Comparison of ENCODE assay signal across 17 cellular contexts in the genomic region with DNA sequence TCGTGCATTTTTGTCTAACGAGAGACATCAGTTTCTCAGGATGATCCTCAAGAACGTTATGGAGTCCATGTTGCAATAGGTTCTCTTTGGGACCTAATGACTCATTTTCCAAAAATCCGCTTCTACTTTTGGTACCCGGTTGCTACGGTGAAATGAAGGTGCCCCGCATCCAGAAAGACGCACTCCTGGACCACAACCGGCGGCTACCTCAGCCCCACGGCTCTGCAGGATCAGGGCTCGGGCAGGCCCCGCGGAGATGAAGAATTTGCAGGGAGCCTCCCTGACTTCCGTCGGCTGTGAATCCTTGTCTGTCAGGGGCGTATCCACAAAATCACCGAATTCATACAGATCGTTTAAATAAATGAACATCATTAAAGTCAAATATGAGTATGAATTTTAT. TPM values are rescaled to one million over a fixed set of nuclear protein-coding genes. Genes with fewer than 3 reads are reported as not detected.
A peak's percentile ranks its signal among the peaks of the same experiment; 100 is the strongest.
DNase-seq lines count a peak whose midpoint lies in the region; ATAC-seq, FAIRE-seq and TF ChIP-seq lines count a peak whose summit lies in the region.
"Had no signal": no experiment of that assay in that cellular context is flagged by ENCODE, and none has a peak within 500 bp of the region (broad histone marks: within the 10 kb centered on the region; RNA-seq: fewer than 3 reads in every experiment).

No MANE protein-coding gene starts in this region.

- no peak overlapping the region for H3K4me2 ChIP-seq in K562 (ENCODE audit: insufficient read depth, low read length)
- H3K4me2 ChIP-seq: KMS-11 had no signal

- 92% methylated on average over 17 of the region's 19 CpGs for WGBS in K562 (ENCODE audit: insufficient coverage, low coverage, missing lambda C conversion rate)

- no peaks in the 10 kb centered on the region for H3K79me2 ChIP-seq in K562 (ENCODE audit: control insufficient read depth, insufficient read depth, low read length)

- no peak for FAIRE-seq in K562 (lab: Jason Lieb, UNC)
- FAIRE-seq: GM18507, H1 had no signal

- H3K9ac ChIP-seq in K562 (ENCODE audit: insufficient read depth in 1 of 2, low read depth in 2 of 2, low read length in 2 of 2), result no peak overlapping the region
- H3K9ac ChIP-seq: KMS-11 had no signal

- H2AFZ ChIP-seq in K562 (ENCODE audit: low read depth, low read length), result no peak overlapping the region

- in situ Hi-C loops in K562 (cut with MboI), result no loop called here

- H3K36me3 ChIP-seq in right atrium auricular region, result peaks cover 34% of the 10 kb centered on the region
- peaks cover 67% of the 10 kb centered on the region for H3K36me3 ChIP-seq in K562 (ENCODE audit: control insufficient read depth, insufficient read depth, low read length)

- TF ChIP-seq POLR2A in K562 (conservative IDR thresholded peaks at IDR 0.05), result no peak

- no peak for TF ChIP-seq CTCF in right atrium auricular region (IDR thresholded peaks at IDR 0.05)
- no peak for TF ChIP-seq CTCF in K562 (IDR thresholded peaks at IDR 0.05 in 2 of 3, conservative IDR thresholded peaks at IDR 0.05 in 1 of 3; ENCODE audit: insufficient read depth in 2 of 3, low read depth in 1 of 3, low read length in 3 of 3)
- TF ChIP-seq CTCF in nephron progenitor cell (IDR thresholded peaks at IDR 0.05), result no peak

- H3K27ac ChIP-seq in right atrium auricular region (no peak overlapping the region), K562 (ENCODE audit: extremely low read depth, low read depth, low read length) (no peak overlapping the region)
- H3K27ac ChIP-seq: KMS-11 had no signal

- H3K4me3 ChIP-seq in right atrium auricular region (no peak overlapping the region), K562 (no peak overlapping the region)

- BruUV-seq in K562 (replicated peaks; lab: Mats Ljungman, UMichigan), result TSS peak; percentile 44

- DNase-seq in left ventricle myocardium superior (peak; percentile 9), right atrium auricular region (ENCODE audit: low spot score) (no peak), K562 (ENCODE audit: extremely low read depth in 1 of 4, low spot score in 3 of 4) (no peak), nephron progenitor cell (no peak), kidney glomerular epithelial cell (lab: John Stamatoyannopoulos, UW) (no peak), SIG-M5 treated with dmso at 0.1 percent for 504 hours (lab: John Stamatoyannopoulos, UW; ENCODE audit: unreplicated experiment) (no peak), cerebellar cortex (ENCODE audit: low spot score) (no peak)
- DNase-seq: Calu3; CD4-positive, alpha-beta T cell; GF-D8; MV-4-11; NCI-H1694 treated with DMSO at 0.1 percent for 48 hours; SIG-M5 had no signal

- H3K27ac Mint-ChIP-seq in nephron progenitor cell, result peak overlapping the region; percentile 64
- H3K27ac Mint-ChIP-seq: CD4-positive, alpha-beta T cell had no signal

- H3K9me3 Mint-ChIP-seq in nephron progenitor cell, result peaks cover 4% of the 10 kb centered on the region
- H3K9me3 Mint-ChIP-seq: CD4-positive, alpha-beta T cell had no signal

- no peak for ATAC-seq in left ventricle myocardium superior
- no peak for ATAC-seq in K562
- no peak for ATAC-seq in GM21723 (IDR thresholded peaks at IDR 0.05; ENCODE audit: unreplicated experiment)

- POLR2A ChIA-PET in K562 (lab: Yijun Ruan, JAX), result no interaction called here

- H4K20me1 ChIP-seq in K562 (replicated peaks; ENCODE audit: control insufficient read depth, insufficient read depth, low read length), result no peaks in the 10 kb centered on the region

- intact Hi-C loops in left ventricle myocardium superior (cut with micrococcal nuclease) (no loop called here), K562 (cut with micrococcal nuclease) (no loop called here)

- H3K27me3 ChIP-seq in right atrium auricular region (no peaks in the 10 kb centered on the region), K562 (ENCODE audit: control insufficient read depth in 2 of 2, insufficient read depth in 2 of 2, low read length in 2 of 2) (no peaks in the 10 kb centered on the region)

- no peak for TF ChIP-seq EP300 in K562 (IDR thresholded peaks at IDR 0.05; ENCODE audit: low read length)

- no peak for TF ChIP-seq RAD21 in K562 (CRISPR knock-in tag; conservative IDR thresholded peaks at IDR 0.05 in 1 of 2, IDR thresholded peaks at IDR 0.05 in 1 of 2)

- CTCF ChIA-PET in K562 (lab: Yijun Ruan, JAX; ENCODE audit: low intra/inter-chr PET ratio), result no interaction called here

- H3K9me1 ChIP-seq in K562 (ENCODE audit: control insufficient read depth, insufficient read depth, low read length), result no peaks in the 10 kb centered on the region

- H3K4me1 Mint-ChIP-seq in nephron progenitor cell, result no peaks in the 10 kb centered on the region

- H3K27me3 Mint-ChIP-seq in nephron progenitor cell (ENCODE audit: low read depth, poor library complexity), result no peaks in the 10 kb centered on the region
- H3K27me3 Mint-ChIP-seq: CD4-positive, alpha-beta T cell had no signal

- no peaks in the 10 kb centered on the region for H3K4me1 ChIP-seq in right atrium auricular region
- peaks cover 0 to 8% of the 10 kb centered on the region in 2 experiments; a peak in 2 of 5 replicates for H3K4me1 ChIP-seq in K562 (replicated peaks in 1 of 2; ENCODE audit: control insufficient read depth in 2 of 2, insufficient read depth in 2 of 2, low read length in 2 of 2)

- peaks cover 80% of the 10 kb centered on the region for H3K36me3 Mint-ChIP-seq in nephron progenitor cell (ENCODE audit: low read depth)

- H3K9me3 ChIP-seq in right atrium auricular region, result no peaks in the 10 kb centered on the region
- H3K9me3 ChIP-seq in K562 (replicated peaks; ENCODE audit: control insufficient read depth, insufficient read depth, low read depth, low read length), result no peaks in the 10 kb centered on the region

- no peak overlapping the region for H3K4me3 Mint-ChIP-seq in nephron progenitor cell
- H3K4me3 Mint-ChIP-seq: CD4-positive, alpha-beta T cell had no signal

TF ChIP-seq in K562, 482 proteins besides CTCF, POLR2A, EP300 and RAD21:
- TF ChIP-seq, protein P1, sequence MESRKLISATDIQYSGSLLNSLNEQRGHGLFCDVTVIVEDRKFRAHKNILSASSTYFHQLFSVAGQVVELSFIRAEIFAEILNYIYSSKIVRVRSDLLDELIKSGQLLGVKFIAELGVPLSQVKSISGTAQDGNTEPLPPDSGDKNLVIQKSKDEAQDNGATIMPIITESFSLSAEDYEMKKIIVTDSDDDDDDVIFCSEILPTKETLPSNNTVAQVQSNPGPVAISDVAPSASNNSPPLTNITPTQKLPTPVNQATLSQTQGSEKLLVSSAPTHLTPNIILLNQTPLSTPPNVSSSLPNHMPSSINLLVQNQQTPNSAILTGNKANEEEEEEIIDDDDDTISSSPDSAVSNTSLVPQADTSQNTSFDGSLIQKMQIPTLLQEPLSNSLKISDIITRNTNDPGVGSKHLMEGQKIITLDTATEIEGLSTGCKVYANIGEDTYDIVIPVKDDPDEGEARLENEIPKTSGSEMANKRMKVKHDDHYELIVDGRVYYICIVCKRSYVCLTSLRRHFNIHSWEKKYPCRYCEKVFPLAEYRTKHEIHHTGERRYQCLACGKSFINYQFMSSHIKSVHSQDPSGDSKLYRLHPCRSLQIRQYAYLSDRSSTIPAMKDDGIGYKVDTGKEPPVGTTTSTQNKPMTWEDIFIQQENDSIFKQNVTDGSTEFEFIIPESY (CRISPR knock-in tag; IDR thresholded peaks at IDR 0.05), result 0 out of 2 replicates have a peak, but pooled peaks have one; percentile 24
- TF ChIP-seq ASH1L (IDR thresholded peaks at IDR 0.05; ENCODE audit: borderline replicate concordance, low read depth, partially characterized antibody) (no peak), POLR2G (IDR thresholded peaks at IDR 0.05; ENCODE audit: low read depth, low read length) (peak; percentile 37; the same call in 1 of the 2 replicates)

RNA-seq across cellular contexts. Expression of a gene that starts 15.6 kb away (rescaled TPM):
- total RNA-seq in left ventricle myocardium superior (51.9 TPM), right atrium auricular region (10 to 100 TPM; 44.6 to 52.1 TPM), K562 (2014; rRNA removed) (28.6 and 34.9 TPM in 2 replicates), K562 (2014; rRNA removed; fragmentation: Illumina TruSeq; extraction: Trizol) (1.8 and 2.7 TPM in 2 replicates), K562 (2015; rRNA removed; fragmentation: Illumina TruSeq; extraction: Trizol) (11.6 and 13.3 TPM in 2 replicates), K562 (2021) (34.1 and 35.2 TPM in 2 replicates)
- 8.2 and 16.9 TPM in 2 replicates for total RNA-seq in K562 (2011; cell fraction: chromatin; rRNA removed; ENCODE audit: low replicate concordance)
- total RNA-seq in K562 (2011; cell fraction: nucleolus; rRNA removed), result 12.7 and 13.9 TPM in 2 replicates
- 7.4 and 11.1 TPM in 2 replicates for total RNA-seq in K562 (2011; cell fraction: nucleoplasm; rRNA removed)
- polyA plus RNA-seq in K562 (2011; rRNA removed) (8.0 and 13.2 TPM in 2 replicates), K562 (2014; fragmentation: Illumina TruSeq; extraction: Trizol) (4.7 and 14.6 TPM in 2 replicates), K562 (2014; fragmentation: Nextera tagmentation; extraction: Ambion mirVana) (under 1 TPM; 0.24 to 0.50 TPM), K562 (2014; rRNA removed) (23.7 and 26.4 TPM in 2 replicates)
- 11.9 and 25.0 TPM in 2 replicates for polyA plus RNA-seq in K562 (2011; cell fraction: cytosol; rRNA removed)
- 21.1 and 25.4 TPM in 2 replicates for polyA plus RNA-seq in K562 (2011; cell fraction: nucleus; rRNA removed)
- polyA plus RNA-seq in K562 (2012), result 18.5 and 21.7 TPM in 2 replicates
- polyA minus RNA-seq in K562 (2011; rRNA and poly(A)+ RNA removed), result 4.6 and 6.0 TPM in 2 replicates
- polyA minus RNA-seq in K562 (2011; cell fraction: cytosol; rRNA and poly(A)+ RNA removed), result 8.3 and 9.6 TPM in 2 replicates
- polyA minus RNA-seq in K562 (2011; cell fraction: nucleus; rRNA and poly(A)+ RNA removed), result 5.1 and 5.6 TPM in 2 replicates

RNA-seq across cellular contexts. Expression of a gene that starts 21.8 kb away (rescaled TPM):
- total RNA-seq in left ventricle myocardium superior (6.8 TPM), right atrium auricular region (1 to 10 TPM; 2.2 to 3.0 TPM), K562 (2014; rRNA removed) (43.8 and 63.8 TPM in 2 replicates), K562 (2014; rRNA removed; fragmentation: Illumina TruSeq; extraction: Trizol) (10.8 and 12.2 TPM in 2 replicates), K562 (2015; rRNA removed; fragmentation: Illumina TruSeq; extraction: Trizol) (26.0 and 27.3 TPM in 2 replicates), K562 (2021) (50.5 and 52.6 TPM in 2 replicates)
- 52.4 and 139 TPM in 2 replicates for total RNA-seq in K562 (2011; cell fraction: chromatin; rRNA removed; ENCODE audit: low replicate concordance)
- total RNA-seq in K562 (2011; cell fraction: nucleolus; rRNA removed), result 83.4 and 116 TPM in 2 replicates
- 77.7 and 93.6 TPM in 2 replicates for total RNA-seq in K562 (2011; cell fraction: nucleoplasm; rRNA removed)
- polyA plus RNA-seq in K562 (2011; rRNA removed) (39.5 and 63.7 TPM in 2 replicates), K562 (2014; fragmentation: Illumina TruSeq; extraction: Trizol) (40.7 and 60.2 TPM in 2 replicates), K562 (2014; fragmentation: Nextera tagmentation; extraction: Ambion mirVana) (1 to 10 TPM; 6.0 to 6.2 TPM), K562 (2014; rRNA removed) (57.0 and 60.2 TPM in 2 replicates)
- polyA plus RNA-seq in K562 (2011; cell fraction: cytosol; rRNA removed), result 70.2 and 75.4 TPM in 2 replicates
- polyA plus RNA-seq in K562 (2011; cell fraction: nucleus; rRNA removed), result 99.5 and 137 TPM in 2 replicates
- polyA plus RNA-seq in K562 (2012), result 42.8 and 49.2 TPM in 2 replicates
- 27.5 and 36.2 TPM in 2 replicates for polyA minus RNA-seq in K562 (2011; rRNA and poly(A)+ RNA removed)
- polyA minus RNA-seq in K562 (2011; cell fraction: cytosol; rRNA and poly(A)+ RNA removed), result 64.6 and 108 TPM in 2 replicates
- 37.3 and 47.7 TPM in 2 replicates for polyA minus RNA-seq in K562 (2011; cell fraction: nucleus; rRNA and poly(A)+ RNA removed)
